Comparison of ENCODE assay signal across 1 cellular context in the genomic region with DNA sequence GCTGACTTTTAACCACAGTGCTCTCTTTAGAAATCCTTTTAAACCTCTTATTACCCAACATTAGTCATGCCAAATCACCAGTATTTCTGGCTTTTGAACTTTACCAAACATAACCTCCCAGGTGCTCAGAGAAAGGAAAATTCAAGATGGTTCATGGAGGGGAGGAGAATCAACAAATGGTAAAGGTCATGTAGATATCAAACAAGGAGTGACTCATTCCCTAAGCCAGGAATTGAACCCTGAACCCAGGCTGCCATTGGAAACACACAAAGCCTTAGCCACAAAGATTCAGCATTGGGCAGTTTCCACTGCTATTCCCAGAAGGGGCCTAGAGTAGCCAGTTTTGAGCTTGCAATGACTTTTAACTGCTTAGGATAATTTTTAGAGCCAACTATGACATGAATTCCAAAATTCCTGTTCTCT.
A peak's percentile ranks its signal among the peaks of the same experiment; 100 is the strongest.
TF ChIP-seq lines count a peak whose summit lies in the region.

No MANE protein-coding gene starts in this region.

TF ChIP-seq in liver, 16 proteins besides CTCF, POLR2A, EP300 and RAD21 (continued from another document):
- peak; percentile 28 for TF ChIP-seq YY1 (IDR thresholded peaks at IDR 0.05)
